ENCODE assay signal across 20 cellular contexts in the genomic region with DNA sequence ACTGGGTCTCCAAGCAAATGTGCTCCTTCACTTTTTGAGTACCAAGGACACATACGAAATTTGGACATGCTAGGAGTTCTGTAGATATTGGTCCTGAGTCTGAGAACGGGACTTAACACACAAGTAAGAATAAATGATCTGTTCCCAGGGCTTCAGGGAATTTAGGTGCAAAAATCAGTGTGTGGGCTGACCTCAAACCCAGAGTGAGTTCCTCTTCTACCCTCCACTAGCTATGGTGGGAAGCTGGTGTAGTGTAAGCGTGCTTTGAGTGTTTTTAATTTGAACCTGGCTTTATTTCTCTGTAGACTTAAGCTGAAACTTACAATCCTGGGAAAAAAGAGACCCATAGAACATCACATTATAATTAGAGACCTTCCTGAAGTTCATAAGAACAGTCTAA.
"Had no signal": no experiment of that assay in that cellular context is flagged by ENCODE, and none has a peak within 500 bp of the region (broad histone marks: within the 10 kb centered on the region; RNA-seq: fewer than 3 reads in every experiment).

No MANE protein-coding gene starts in this region.

- H3K9me3 Mint-ChIP-seq: activated naive CD4-positive, alpha-beta T cell treated with anti-CD3 and anti-CD28 coated beads for 36 hours; activated T-cell treated with anti-CD3 and anti-CD28 coated beads, Interleukin-2, amount 50 U/mL, for 24 hours; T-helper 1 cell treated with Interleukin-12 subunit alpha and Interleukin-12 subunit beta and Interleukin-4 antibody, amounts not matched to agents 30 μg/mL and 1 μg/mL, for 36 hours had no signal

- H2AFZ ChIP-seq: PC-9 had no signal

- ATAC-seq: activated CD4-positive, CD25-positive, alpha-beta regulatory T cell treated with anti-CD3 and anti-CD28 coated beads, Interleukin-2, amount 50 U/mL, for 24 hours; activated CD8-positive, alpha-beta T cell treated with anti-CD3 and anti-CD28 coated beads, Interleukin-2, amount 10 ng/mL, durations not matched to agents 7 days and 5 days had no signal

- DNase-seq: activated CD4-positive, alpha-beta T cell treated with anti-CD3 and anti-CD28 coated beads for 4 hours; activated CD8-positive, alpha-beta memory T cell treated with anti-CD3 and anti-CD28 coated beads, Interleukin-2, amount 50 U/mL, for 48 hours; activated CD8-positive, alpha-beta T cell treated with anti-CD3 and anti-CD28 coated beads, Interleukin-2, amount 10 ng/mL, durations not matched to agents 7 days and 5 days; activated gamma-delta T cell; activated naive CD4-positive, alpha-beta T cell treated with anti-CD3 and anti-CD28 coated beads for 36 hours; activated T-cell treated with anti-CD3 and anti-CD28 coated beads, Interleukin-2, amount 50 U/mL, for 24 hours; cerebellar nuclear complex; MG63; NCI-H1417 treated with DMSO at 0.1 percent for 48 hours; NCI-H1694; NCI-H2107; NCI-H2171 treated with DMSO at 0.1 percent for 48 hours; NCI-H226; NCI-H510A; NCI-H526 treated with DMSO at 0.1 percent for 48 hours; PC-9; SHP77 treated with DMSO at 0.1 percent for 48 hours had no signal

- H3K36me3 Mint-ChIP-seq: activated naive CD8-positive, alpha-beta T cell had no signal

- H3K27ac ChIP-seq: PC-9 had no signal

- H3K9me3 ChIP-seq: MG63 had no signal

- H3K4me3 Mint-ChIP-seq: activated CD8-positive, alpha-beta T cell treated with anti-CD3 and anti-CD28 coated beads, Interleukin-2, amount 10 ng/mL, durations not matched to agents 7 days and 5 days; activated naive CD4-positive, alpha-beta T cell treated with anti-CD3 and anti-CD28 coated beads for 36 hours; activated naive CD8-positive, alpha-beta T cell; activated T-cell treated with anti-CD3 and anti-CD28 coated beads, Interleukin-2, amount 50 U/mL, for 24 hours; T-helper 1 cell treated with Interleukin-12 subunit alpha and Interleukin-12 subunit beta and Interleukin-4 antibody, amounts not matched to agents 30 μg/mL and 1 μg/mL, for 36 hours had no signal

- H3K27ac Mint-ChIP-seq: activated CD8-positive, alpha-beta T cell treated with anti-CD3 and anti-CD28 coated beads, Interleukin-2, amount 10 ng/mL, durations not matched to agents 7 days and 5 days; activated naive CD4-positive, alpha-beta T cell treated with anti-CD3 and anti-CD28 coated beads for 36 hours; activated naive CD8-positive, alpha-beta T cell; activated T-cell treated with anti-CD3 and anti-CD28 coated beads, Interleukin-2, amount 50 U/mL, for 24 hours; T-helper 1 cell treated with Interleukin-12 subunit alpha and Interleukin-12 subunit beta and Interleukin-4 antibody, amounts not matched to agents 30 μg/mL and 1 μg/mL, for 36 hours had no signal

- H3K4me2 ChIP-seq: PC-9 had no signal

- H3K27me3 ChIP-seq: MG63 had no signal

- H3K4me3 ChIP-seq: MG63, PC-9 had no signal

- H3K36me3 ChIP-seq: MG63 had no signal
